In the genomic region with DNA sequence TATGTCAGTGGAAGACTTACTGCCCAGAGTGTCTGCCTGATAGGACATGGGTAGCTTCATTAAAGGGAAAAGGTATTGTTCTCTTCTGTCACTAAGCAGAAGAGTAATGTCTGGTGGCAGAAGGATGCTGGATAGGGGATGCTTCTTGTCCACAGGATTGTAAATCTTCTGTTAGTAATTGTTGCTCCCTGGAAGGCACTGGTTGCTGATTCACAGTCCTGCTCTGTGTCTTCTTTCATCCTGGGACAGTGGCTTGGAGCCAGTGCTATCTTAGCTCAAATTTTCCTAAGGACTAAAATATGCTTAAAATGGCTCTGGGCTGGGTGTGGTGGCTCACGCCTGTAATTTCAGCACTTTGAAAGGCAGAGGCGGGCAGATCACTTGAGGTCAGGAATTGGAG, we compare ENCODE assay signal across 20 cellular contexts. TPM values are rescaled to one million over a fixed set of nuclear protein-coding genes. Genes with fewer than 3 reads are reported as not detected.
A peak's percentile ranks its signal among the peaks of the same experiment; 100 is the strongest.
DNase-seq lines count a peak whose midpoint lies in the region; ATAC-seq and TF ChIP-seq lines count a peak whose summit lies in the region.
"Had no signal": no experiment of that assay in that cellular context is flagged by ENCODE, and none has a peak within 500 bp of the region (broad histone marks: within the 10 kb centered on the region; RNA-seq: fewer than 3 reads in every experiment).

No MANE protein-coding gene starts in this region.

- H3K27me3 ChIP-seq in naive thymus-derived CD4-positive, alpha-beta T cell (ENCODE audit: control insufficient read depth in 2 of 2, insufficient read depth in 2 of 2, low read length in 2 of 2), result no peaks in the 10 kb centered on the region
- H3K27me3 ChIP-seq in GM23338 (ENCODE audit: insufficient read depth), result no peaks in the 10 kb centered on the region
- H3K27me3 ChIP-seq: tibial nerve had no signal

- peaks cover 29% of the 10 kb centered on the region for H3K4me1 Mint-ChIP-seq in activated T-helper 1 cell treated with anti-CD3 and anti-CD28 coated beads, Interleukin-12 subunit alpha, Interleukin-12 subunit beta, Interleukin-2, Interleukin-4 antibody, amounts not matched to agents 30 ng/mL and 10 ng/mL and 1 ng/mL, durations not matched to agents 14 hours and 24 hours and 36 hours (ENCODE audit: low read depth)
- H3K4me1 Mint-ChIP-seq in naive thymus-derived CD4-positive, alpha-beta T cell, result peaks cover 6 to 15% (median 9%) of the 10 kb centered on the region in 7 donors
- no peaks in the 10 kb centered on the region for H3K4me1 Mint-ChIP-seq in GM23338

- CTCF ChIA-PET in naive thymus-derived CD4-positive, alpha-beta T cell (lab: Charles Lee), result interaction anchor here (0.6 to 1.0 kb wide), 4 partner anchors 11 to 276 kb away, joined by 3 to 4 read pairs (median 4); no protein-coding TSS in a partner anchor

- H3K4me3 Mint-ChIP-seq in activated T-helper 1 cell treated with anti-CD3 and anti-CD28 coated beads, Interleukin-12 subunit alpha, Interleukin-12 subunit beta, Interleukin-2, Interleukin-4 antibody, amounts not matched to agents 30 ng/mL and 10 ng/mL and 1 ng/mL, durations not matched to agents 14 hours and 24 hours and 36 hours, result no peak overlapping the region
- H3K4me3 Mint-ChIP-seq in naive thymus-derived CD4-positive, alpha-beta T cell, result no peak overlapping the region
- no peak overlapping the region for H3K4me3 Mint-ChIP-seq in GM23338
- H3K4me3 Mint-ChIP-seq: stimulated activated effector memory CD8-positive, alpha-beta T cell treated with anti-CD3 and anti-CD28 coated beads, Interleukin-12 subunit alpha, Interleukin-12 subunit beta, amount 100 ng/mL, for 72 hours; T-helper 17 cell had no signal

- POLR2A ChIA-PET in naive thymus-derived CD4-positive, alpha-beta T cell (lab: Charles Lee), result interaction anchor here (0.9 kb wide), 1 partner anchor 172 kb away, joined by 3 read pairs; no protein-coding TSS in a partner anchor

- no peak overlapping the region for H3K27ac ChIP-seq in naive thymus-derived CD4-positive, alpha-beta T cell (ENCODE audit: low read depth, low read length)
- H3K27ac ChIP-seq in GM23338 (ENCODE audit: low read depth), result no peak overlapping the region
- H3K27ac ChIP-seq: KMS-11, tibial nerve had no signal

- TF ChIP-seq CTCF in GM23338 (conservative IDR thresholded peaks at IDR 0.05; ENCODE audit: low read depth in 2 of 2), result no peak

- peak; percentile 40 for ATAC-seq in left ventricle myocardium superior
- no peak for ATAC-seq in Right ventricle myocardium inferior
- no peak for ATAC-seq in naive thymus-derived CD4-positive, alpha-beta T cell
- no peak for ATAC-seq in GM19035 (IDR thresholded peaks at IDR 0.05; ENCODE audit: unreplicated experiment)
- ATAC-seq in GM23338, result no peak
- ATAC-seq: T-helper 17 cell had no signal

- H3K36me3 Mint-ChIP-seq in activated T-helper 1 cell treated with anti-CD3 and anti-CD28 coated beads, Interleukin-12 subunit alpha, Interleukin-12 subunit beta, Interleukin-2, Interleukin-4 antibody, amounts not matched to agents 30 ng/mL and 10 ng/mL and 1 ng/mL, durations not matched to agents 14 hours and 24 hours and 36 hours (ENCODE audit: low read depth), result peaks cover 43% of the 10 kb centered on the region
- H3K36me3 Mint-ChIP-seq in naive thymus-derived CD4-positive, alpha-beta T cell, result peaks cover 5 to 23% (median 19%) of the 10 kb centered on the region in 5 donors
- no peaks in the 10 kb centered on the region for H3K36me3 Mint-ChIP-seq in GM23338 (ENCODE audit: low read depth)

- no peak overlapping the region for H3K4me3 ChIP-seq in naive thymus-derived CD4-positive, alpha-beta T cell (ENCODE audit: low read length)
- no peak overlapping the region for H3K4me3 ChIP-seq in GM23338
- H3K4me3 ChIP-seq: tibial nerve had no signal

- H3K36me3 ChIP-seq in naive thymus-derived CD4-positive, alpha-beta T cell (ENCODE audit: control insufficient read depth in 2 of 3, insufficient read depth in 3 of 3, low read length in 3 of 3), result peaks cover 0 to 12% (median 0%) of the 10 kb centered on the region in 3 experiments
- no peaks in the 10 kb centered on the region for H3K36me3 ChIP-seq in GM23338 (ENCODE audit: insufficient read depth)
- H3K36me3 ChIP-seq: tibial nerve had no signal

- H3F3A ChIP-seq in GM23338 (replicated peaks; ENCODE audit: low read depth), result no peaks in the 10 kb centered on the region

- H3K27ac Mint-ChIP-seq in activated T-helper 1 cell treated with anti-CD3 and anti-CD28 coated beads, Interleukin-12 subunit alpha, Interleukin-12 subunit beta, Interleukin-2, Interleukin-4 antibody, amounts not matched to agents 30 ng/mL and 10 ng/mL and 1 ng/mL, durations not matched to agents 14 hours and 24 hours and 36 hours, result peak overlapping the region; percentile 34
- no peak overlapping the region for H3K27ac Mint-ChIP-seq in naive thymus-derived CD4-positive, alpha-beta T cell
- no peak overlapping the region for H3K27ac Mint-ChIP-seq in GM23338
- H3K27ac Mint-ChIP-seq: T-helper 17 cell had no signal

- intact Hi-C loops in left ventricle myocardium superior (cut with micrococcal nuclease), result no loop called here
- intact Hi-C loops in Right ventricle myocardium inferior (cut with DNase I), result no loop called here
- intact Hi-C loops in activated T-helper 1 cell treated with anti-CD3 and anti-CD28 coated beads, Interleukin-12 subunit alpha, Interleukin-12 subunit beta, Interleukin-2, Interleukin-4 antibody, amounts not matched to agents 30 ng/mL and 10 ng/mL and 1 ng/mL, durations not matched to agents 14 hours and 24 hours and 36 hours (cut with micrococcal nuclease), result no loop called here
- intact Hi-C loops in head of caudate nucleus (cut with DNase I), result no loop called here
- intact Hi-C loops in naive thymus-derived CD4-positive, alpha-beta T cell (cut with micrococcal nuclease), result no loop called here

- H3K4me2 ChIP-seq in GM23338, result no peak overlapping the region
- H3K4me2 ChIP-seq: KMS-11 had no signal

- no peaks in the 10 kb centered on the region for H3K9me2 ChIP-seq in GM23338 (ENCODE audit: insufficient read depth)

- H3K27me3 Mint-ChIP-seq in activated T-helper 1 cell treated with anti-CD3 and anti-CD28 coated beads, Interleukin-12 subunit alpha, Interleukin-12 subunit beta, Interleukin-2, Interleukin-4 antibody, amounts not matched to agents 30 ng/mL and 10 ng/mL and 1 ng/mL, durations not matched to agents 14 hours and 24 hours and 36 hours (ENCODE audit: insufficient read depth), result no peaks in the 10 kb centered on the region
- no peaks in the 10 kb centered on the region for H3K27me3 Mint-ChIP-seq in naive thymus-derived CD4-positive, alpha-beta T cell
- peaks cover 4% of the 10 kb centered on the region for H3K27me3 Mint-ChIP-seq in GM23338 (ENCODE audit: insufficient read depth, low read depth, poor library complexity)
- H3K27me3 Mint-ChIP-seq: T-helper 17 cell had no signal

- no peaks in the 10 kb centered on the region for H3K9me3 ChIP-seq in naive thymus-derived CD4-positive, alpha-beta T cell (ENCODE audit: control insufficient read depth in 2 of 3, low read length in 3 of 3)
- H3K9me3 ChIP-seq: tibial nerve had no signal

- H3K79me2 ChIP-seq in GM23338 (replicated peaks; ENCODE audit: insufficient read depth), result no peaks in the 10 kb centered on the region

- no peaks in the 10 kb centered on the region for H4K20me1 ChIP-seq in GM23338 (replicated peaks; ENCODE audit: insufficient read depth)

- H3K4me1 ChIP-seq in naive thymus-derived CD4-positive, alpha-beta T cell (ENCODE audit: control insufficient read depth in 2 of 2, insufficient read depth in 2 of 2, low read length in 2 of 2), result no peaks in the 10 kb centered on the region
- H3K4me1 ChIP-seq in GM23338 (ENCODE audit: insufficient read depth), result no peaks in the 10 kb centered on the region
- H3K4me1 ChIP-seq: tibial nerve had no signal

- DNase-seq in left ventricle myocardium superior (no peak), Right ventricle myocardium inferior (ENCODE audit: missing footprints) (no peak), islet precursor cell (peak; percentile 82), head of caudate nucleus (no peak), GM23338 (ENCODE audit: low spot score) (no peak)
- DNase-seq in activated T-helper 1 cell treated with anti-CD3 and anti-CD28 coated beads, Interleukin-12 subunit alpha, Interleukin-12 subunit beta, Interleukin-2, Interleukin-4 antibody, amounts not matched to agents 30 ng/mL and 10 ng/mL and 1 ng/mL, durations not matched to agents 14 hours and 24 hours and 36 hours (ENCODE audit: low spot score), result no peak
- DNase-seq in naive thymus-derived CD4-positive, alpha-beta T cell, result no peak
- DNase-seq: activated CD4-positive, alpha-beta T cell treated with anti-CD3 and anti-CD28 coated beads, Interleukin-2, amount 50 U/mL, for 48 hours; activated effector memory CD4-positive, alpha-beta T cell treated with Interleukin-2 at 50 U/mL for 16 hours; amygdala; midbrain; NCI-H1048; NCI-H2107; NCI-H524 treated with DMSO at 0.1 percent for 48 hours; SIG-M5; T-helper 17 cell had no signal

- no peak overlapping the region for H2AFZ ChIP-seq in GM23338

- no peaks in the 10 kb centered on the region for H3K9me3 Mint-ChIP-seq in activated T-helper 1 cell treated with anti-CD3 and anti-CD28 coated beads, Interleukin-12 subunit alpha, Interleukin-12 subunit beta, Interleukin-2, Interleukin-4 antibody, amounts not matched to agents 30 ng/mL and 10 ng/mL and 1 ng/mL, durations not matched to agents 14 hours and 24 hours and 36 hours
- H3K9me3 Mint-ChIP-seq in naive thymus-derived CD4-positive, alpha-beta T cell, result no peaks in the 10 kb centered on the region
- H3K9me3 Mint-ChIP-seq in GM23338, result peaks cover 4% of the 10 kb centered on the region; the same call in 2 of the 3 replicates
- H3K9me3 Mint-ChIP-seq: stimulated activated effector memory CD8-positive, alpha-beta T cell treated with anti-CD3 and anti-CD28 coated beads, Interleukin-12 subunit alpha, Interleukin-12 subunit beta, amount 100 ng/mL, for 72 hours had no signal

RNA-seq across cellular contexts. Expression of a gene that starts 47.9 kb away (rescaled TPM):
- total RNA-seq in left ventricle myocardium superior (10.8 TPM), Right ventricle myocardium inferior (10.8 TPM)
- 123 and 139 TPM in 2 replicates for total RNA-seq in activated T-helper 1 cell treated with anti-CD3 and anti-CD28 coated beads, Interleukin-12 subunit alpha, Interleukin-12 subunit beta, Interleukin-2, Interleukin-4 antibody, amounts not matched to agents 30 ng/mL and 10 ng/mL and 1 ng/mL, durations not matched to agents 14 hours and 24 hours and 36 hours
- total RNA-seq in naive thymus-derived CD4-positive, alpha-beta T cell, result 10 to 100 TPM; 25.8 to 67.0 (median 31.1) TPM
- 10 to 100 TPM; 13.4 to 27.3 TPM for polyA plus RNA-seq in naive thymus-derived CD4-positive, alpha-beta T cell
- total RNA-seq in GM23338 (2014; rRNA removed; shearing (Covaris generic)), result 0.07 TPM in 1 of 2 replicates, not detected in the other
- not detected in 2 replicates for polyA plus RNA-seq in GM23338 (2016; fragmentation: Nextera tagmentation; extraction: Ambion mirVana)

RNA-seq across cellular contexts. Expression of a gene that starts 53.3 kb away (rescaled TPM):
- total RNA-seq in left ventricle myocardium superior (130 TPM), Right ventricle myocardium inferior (145 TPM)
- 103 and 105 TPM in 2 replicates for total RNA-seq in activated T-helper 1 cell treated with anti-CD3 and anti-CD28 coated beads, Interleukin-12 subunit alpha, Interleukin-12 subunit beta, Interleukin-2, Interleukin-4 antibody, amounts not matched to agents 30 ng/mL and 10 ng/mL and 1 ng/mL, durations not matched to agents 14 hours and 24 hours and 36 hours
- total RNA-seq in naive thymus-derived CD4-positive, alpha-beta T cell, result 100 to 1,000 TPM in 2 of 5 experiments, 10 to 100 TPM in 3; 66.4 to 122 (median 75.9) TPM
- polyA plus RNA-seq in naive thymus-derived CD4-positive, alpha-beta T cell, result 10 to 100 TPM; 81.6 to 95.6 TPM
- total RNA-seq in GM23338 (2014; rRNA removed; shearing (Covaris generic)), result 60.9 and 71.6 TPM in 2 replicates
- polyA plus RNA-seq in GM23338 (2016; fragmentation: Nextera tagmentation; extraction: Ambion mirVana), result 235 and 241 TPM in 2 replicates

Comparison
In these comparisons a context has a peak if more than half of its experiments do, and no peak if none do; other contexts are left out.
1. RNA of a gene that starts 47.9 kb away (total RNA-seq): 123 to 139 TPM in activated T-helper 1 cell treated with anti-CD3 and anti-CD28 coated beads, Interleukin-12 subunit alpha, Interleukin-12 subunit beta, Interleukin-2, Interleukin-4 antibody, amounts not matched to agents 30 ng/mL and 10 ng/mL and 1 ng/mL, durations not matched to agents 14 hours and 24 hours and 36 hours, 25.8 to 67.0 TPM in naive thymus-derived CD4-positive, alpha-beta T cell, 10.8 TPM in Right ventricle myocardium inferior (single experiment) and 10.8 TPM in left ventricle myocardium superior (single experiment); 0.07 TPM in GM23338; every median in the first group is over 10 times any median in the second.